Comparison of ENCODE assay signal across 8 cellular contexts in genomic region chr17:77834170-77835115, GRCh38.
DNase-seq lines count a peak whose midpoint lies in the region; ATAC-seq lines count a peak whose summit lies in the region.

No MANE protein-coding gene starts in this region.

- ATAC-seq in GM18861 (IDR thresholded peaks at IDR 0.05; ENCODE audit: unreplicated experiment) (peak; percentile 60), GM19452 (IDR thresholded peaks at IDR 0.05; ENCODE audit: unreplicated experiment) (no peak)

- DNase-seq in NOMO-1 treated with DMSO at 0.1 percent for 48 hours (lab: John Stamatoyannopoulos, UW; ENCODE audit: unreplicated experiment) = peak; percentile 79
- peak; percentile 71 for DNase-seq in activated CD8-positive, alpha-beta memory T cell treated with anti-CD3 and anti-CD28 coated beads, Interleukin-2, amount 50 U/mL, for 4 hours
- DNase-seq in fibroblast of peridontal ligament (ENCODE audit: extremely low read depth) = peak; percentile 69
- peak; percentile 40 for DNase-seq in pulmonary artery endothelial cell (ENCODE audit: low read depth, low spot score)
- DNase-seq in middle frontal gyrus (ENCODE audit: extremely low spot score, low spot score) = no peak
- DNase-seq in NCI-H526 treated with DMSO at 0.1 percent for 48 hours (lab: John Stamatoyannopoulos, UW) = no peak

Comparison
In these comparisons a context has a peak if more than half of its experiments do, and no peak if none do; other contexts are left out.
1. DNase-seq: peak in NOMO-1 treated with DMSO at 0.1 percent for 48 hours (single experiment), activated CD8-positive, alpha-beta memory T cell treated with anti-CD3 and anti-CD28 coated beads, Interleukin-2, amount 50 U/mL, for 4 hours (single experiment), fibroblast of peridontal ligament (single experiment) and pulmonary artery endothelial cell (single experiment); none in middle frontal gyrus (single experiment) and NCI-H526 treated with DMSO at 0.1 percent for 48 hours (single experiment).